ENCODE assay signal across 24 cellular contexts in genomic region chr5:80227979-80228596, GRCh38. TPM values are rescaled to one million over a fixed set of nuclear protein-coding genes. Genes with fewer than 3 reads are reported as not detected.
DNase-seq lines count a peak whose midpoint lies in the region; ATAC-seq, FAIRE-seq and TF ChIP-seq lines count a peak whose summit lies in the region.
"Had no signal": no experiment of that assay in that cellular context is flagged by ENCODE, and none has a peak within 500 bp of the region (broad histone marks: within the 10 kb centered on the region; RNA-seq: fewer than 3 reads in every experiment).

No MANE protein-coding gene starts in this region.

- no peak overlapping the region for H2BK20ac ChIP-seq in H9 (ENCODE audit: low read depth, low read length, poor library complexity, severe bottlenecking)

- no peak overlapping the region for H3T11ph ChIP-seq in H9 (ENCODE audit: low read length)

- H3K27me3 ChIP-seq in H9 (ENCODE audit: insufficient read depth, low read length) (no peaks in the 10 kb centered on the region), astrocyte (ENCODE audit: insufficient read depth, low read length) (no peaks in the 10 kb centered on the region)
- H3K27me3 ChIP-seq: hepatocyte had no signal

- H2BK5ac ChIP-seq in H9 (ENCODE audit: insufficient read length, low read length) = no peak overlapping the region

- no peak overlapping the region for H3K23ac ChIP-seq in H9 (ENCODE audit: insufficient read length, low read depth, low read length)

- FAIRE-seq in astrocyte (lab: Jason Lieb, UNC) = no peak
- FAIRE-seq: colon, TTC549 had no signal

- H4K91ac ChIP-seq in H9 (ENCODE audit: insufficient read length, low read depth, low read length) = no peak overlapping the region

- peak overlapping the region; percentile 4 for H2BK12ac ChIP-seq in H9 (ENCODE audit: insufficient read length, low read depth, low read length)

- H3K27ac Mint-ChIP-seq in activated naive CD4-positive, alpha-beta T cell treated with anti-CD3 and anti-CD28 coated beads, Interleukin-2, amount 50 U/mL, for 24 hours = peak overlapping the region; percentile 90
- H3K27ac Mint-ChIP-seq in activated naive CD4-positive, alpha-beta T cell treated with anti-CD3 and anti-CD28 coated beads, Interleukin-2, amount 50 U/mL, for 72 hours = peak overlapping the region in 1 of 2 donors; percentile 55
- H3K27ac Mint-ChIP-seq in H9 (peak overlapping the region in 1 of 3 experiments; percentile 76; a peak in 2 of 7 replicates), astrocyte (ENCODE audit: unreplicated experiment) (no peak overlapping the region)
- H3K27ac Mint-ChIP-seq in naive thymus-derived CD8-positive, alpha-beta T cell = peak overlapping the region; percentile 56 to 93 (median 86)
- H3K27ac Mint-ChIP-seq: nephron; T-helper 1 cell treated with Interleukin-12 subunit alpha and Interleukin-12 subunit beta and Interleukin-4 antibody, amounts not matched to agents 30 μg/mL and 1 μg/mL, for 36 hours; type B pancreatic cell had no signal

- H3K27ac ChIP-seq in H9 (ENCODE audit: insufficient read length, low read depth, low read length) (no peak overlapping the region), astrocyte (ENCODE audit: low read depth, low read length) (no peak overlapping the region)
- H3K27ac ChIP-seq: hepatocyte, RWPE1 had no signal

- no peak overlapping the region for H2AK5ac ChIP-seq in H9 (ENCODE audit: insufficient read length, low read length)

- DNase-seq in activated naive CD4-positive, alpha-beta T cell treated with anti-CD3 and anti-CD28 coated beads, Interleukin-2, amount 50 U/mL, for 72 hours (ENCODE audit: low spot score in 2 of 2) = no peak
- DNase-seq in H9 (no peak), astrocyte (ENCODE audit: low read depth) (no peak), NCI-H1436 (lab: John Stamatoyannopoulos, UW) (no peak), KG1 (lab: John Stamatoyannopoulos, UW) (no peak), Ammon's horn (ENCODE audit: low spot score) (no peak)
- DNase-seq in naive thymus-derived CD8-positive, alpha-beta T cell = no peak
- DNase-seq: ACHN; activated CD4-positive, CD25-positive, alpha-beta regulatory T cell treated with anti-CD3 and anti-CD28 coated beads, Interleukin-2, amount 50 U/mL, for 72 hours; activated T-cell treated with anti-CD3 and anti-CD28 coated beads, Interleukin-2, amount 50 U/mL, for 4 hours; effector CD4-positive, alpha-beta T cell; NCI-H446; OCI-M1; stimulated activated CD4-positive, alpha-beta T cell treated with anti-CD3 and anti-CD28 coated beads, Interleukin-4, amount 100 ng/mL, for 24 hours had no signal

- H3K4me1 Mint-ChIP-seq in activated naive CD4-positive, alpha-beta T cell treated with anti-CD3 and anti-CD28 coated beads, Interleukin-2, amount 50 U/mL, for 24 hours = peaks cover 71% of the 10 kb centered on the region
- peaks cover 16 to 20% of the 10 kb centered on the region in 2 experiments for H3K4me1 Mint-ChIP-seq in H9
- no peaks in the 10 kb centered on the region for H3K4me1 Mint-ChIP-seq in astrocyte (ENCODE audit: low read depth, unreplicated experiment)
- peaks cover 35 to 82% (median 76%) of the 10 kb centered on the region in 4 donors for H3K4me1 Mint-ChIP-seq in naive thymus-derived CD8-positive, alpha-beta T cell

- H3K79me2 ChIP-seq in H9 (ENCODE audit: insufficient read depth, low read length) = peaks cover 36% of the 10 kb centered on the region
- H3K79me2 ChIP-seq in astrocyte (ENCODE audit: insufficient read depth, low read length) = peaks cover 49% of the 10 kb centered on the region

- peaks cover 6% of the 10 kb centered on the region; the same call in 1 of the 2 replicates for H3K4me1 ChIP-seq in H9 (ENCODE audit: insufficient read depth, low read length)
- H3K4me1 ChIP-seq in astrocyte (ENCODE audit: insufficient read depth, low read length) = peaks cover 17% of the 10 kb centered on the region

- no peak overlapping the region for H3K4ac ChIP-seq in H9 (ENCODE audit: low read depth, low read length)

- no peak overlapping the region for H4K5ac ChIP-seq in H9 (ENCODE audit: insufficient read length, low read depth, low read length)

- H4K8ac ChIP-seq in H9 (replicated peaks; ENCODE audit: insufficient read length, low read depth, low read length) = no peak overlapping the region

- H3K4me3 Mint-ChIP-seq in activated naive CD4-positive, alpha-beta T cell treated with anti-CD3 and anti-CD28 coated beads, Interleukin-2, amount 50 U/mL, for 24 hours = no peak overlapping the region
- H3K4me3 Mint-ChIP-seq in H9 = no peak overlapping the region; a peak in 1 of 5 replicates
- H3K4me3 Mint-ChIP-seq in astrocyte (ENCODE audit: unreplicated experiment) = peak overlapping the region; percentile 23
- peak overlapping the region in 9 of 10 donors; percentile 47 to 78 (median 70) for H3K4me3 Mint-ChIP-seq in naive thymus-derived CD8-positive, alpha-beta T cell
- H3K4me3 Mint-ChIP-seq: activated T-cell treated with anti-CD3 and anti-CD28 coated beads, Interleukin-2, amount 50 U/mL, for 4 hours; nephron; T-helper 1 cell treated with Interleukin-12 subunit alpha and Interleukin-12 subunit beta and Interleukin-4 antibody, amounts not matched to agents 30 μg/mL and 1 μg/mL, for 36 hours; type B pancreatic cell had no signal

- H3K4me2 ChIP-seq in H9 (ENCODE audit: insufficient read depth, insufficient read length, low read length) (no peak overlapping the region), astrocyte (ENCODE audit: low read length) (no peak overlapping the region)

- no peaks in the 10 kb centered on the region for H3K27me3 Mint-ChIP-seq in activated naive CD4-positive, alpha-beta T cell treated with anti-CD3 and anti-CD28 coated beads, Interleukin-2, amount 50 U/mL, for 24 hours
- H3K27me3 Mint-ChIP-seq in H9 (ENCODE audit: low read depth) (no peaks in the 10 kb centered on the region), astrocyte (ENCODE audit: low read depth, unreplicated experiment) (no peaks in the 10 kb centered on the region)
- H3K27me3 Mint-ChIP-seq in naive thymus-derived CD8-positive, alpha-beta T cell = no peaks in the 10 kb centered on the region
- H3K27me3 Mint-ChIP-seq: type B pancreatic cell had no signal

- H3K9ac ChIP-seq in H9 (ENCODE audit: extremely low read depth, insufficient read length, low read length) (no peak overlapping the region), astrocyte (ENCODE audit: low read length) (no peak overlapping the region)

- POLR2A ChIA-PET in naive thymus-derived CD8-positive, alpha-beta T cell (lab: Charles Lee) = interaction anchor here (1.4 to 2.4 kb wide), 5 partner anchors 11 to 27 kb away, joined by 5 to 20 read pairs (median 6); partner anchors contain the start of gene SERINC5

- H2BK120ac ChIP-seq in H9 (ENCODE audit: low read depth, low read length, poor library complexity, severe bottlenecking) = no peak overlapping the region

- H3K56ac ChIP-seq in H9 (ENCODE audit: insufficient read length, low read depth, low read length) = no peak overlapping the region

- ATAC-seq in activated naive CD4-positive, alpha-beta T cell treated with anti-CD3 and anti-CD28 coated beads, Interleukin-2, amount 50 U/mL, for 72 hours = no peak
- ATAC-seq in naive thymus-derived CD8-positive, alpha-beta T cell = no peak
- ATAC-seq: activated T-cell treated with anti-CD3 and anti-CD28 coated beads, Interleukin-2, amount 50 U/mL, for 4 hours had no signal

- H3K79me1 ChIP-seq in H9 (ENCODE audit: insufficient read depth, low read depth, low read length, poor library complexity, severe bottlenecking) = peaks cover 14% of the 10 kb centered on the region

- H3K36me3 ChIP-seq in astrocyte (ENCODE audit: insufficient read depth, low read length) = no peaks in the 10 kb centered on the region

- TF ChIP-seq CTCF in H9 (conservative IDR thresholded peaks at IDR 0.05) = no peak
- no peak for TF ChIP-seq CTCF in astrocyte (IDR thresholded peaks at IDR 0.05; ENCODE audit: insufficient read depth, low read depth, low read length)

- no peak overlapping the region for H3K14ac ChIP-seq in H9 (ENCODE audit: insufficient read depth, low read length)

- H4K20me1 ChIP-seq in H9 (ENCODE audit: control insufficient read depth, insufficient read depth, insufficient read length) = no peaks in the 10 kb centered on the region
- H4K20me1 ChIP-seq in astrocyte (ENCODE audit: insufficient read depth, low read length) = peaks cover 7% of the 10 kb centered on the region

- H2AFZ ChIP-seq in H9 (ENCODE audit: low read length) (no peak overlapping the region), astrocyte (ENCODE audit: low read depth, low read length) (no peak overlapping the region)
- H2AFZ ChIP-seq: hepatocyte had no signal

- WGBS in H9 (ENCODE audit: extremely low coverage, insufficient read length, low lambda C conversion rate) = no CpG with 5 or more reads among the region's 4 CpGs

- no peak overlapping the region for H3K4me3 ChIP-seq in astrocyte (ENCODE audit: insufficient read depth, low read depth, low read length)
- H3K4me3 ChIP-seq: hepatocyte, lung, mucosa of descending colon had no signal

- no peaks in the 10 kb centered on the region for H3K23me2 ChIP-seq in H9 (ENCODE audit: insufficient read length, low read depth, low read length, poor library complexity, severe bottlenecking)

- no peak overlapping the region for H3K18ac ChIP-seq in H9 (ENCODE audit: insufficient read length, low read depth, low read length)

- H2BK15ac ChIP-seq in H9 (ENCODE audit: low read depth, low read length) = no peak overlapping the region

- H3K9me3 ChIP-seq in H9 (ENCODE audit: control insufficient read depth, low read depth, low read length) = no peaks in the 10 kb centered on the region
- H3K9me3 ChIP-seq in astrocyte (ENCODE audit: insufficient read depth, low read depth, low read length) = no peaks in the 10 kb centered on the region
- H3K9me3 ChIP-seq: mucosa of descending colon had no signal

- no peaks in the 10 kb centered on the region for H3K9me3 Mint-ChIP-seq in activated naive CD4-positive, alpha-beta T cell treated with anti-CD3 and anti-CD28 coated beads, Interleukin-2, amount 50 U/mL, for 24 hours
- H3K9me3 Mint-ChIP-seq in activated naive CD4-positive, alpha-beta T cell treated with anti-CD3 and anti-CD28 coated beads, Interleukin-2, amount 50 U/mL, for 72 hours = no peaks in the 10 kb centered on the region
- H3K9me3 Mint-ChIP-seq in H9 = no peaks in the 10 kb centered on the region
- no peaks in the 10 kb centered on the region for H3K9me3 Mint-ChIP-seq in astrocyte (ENCODE audit: unreplicated experiment)
- H3K9me3 Mint-ChIP-seq in naive thymus-derived CD8-positive, alpha-beta T cell = no peaks in the 10 kb centered on the region
- H3K9me3 Mint-ChIP-seq: activated T-cell treated with anti-CD3 and anti-CD28 coated beads, Interleukin-2, amount 50 U/mL, for 4 hours; nephron; T-helper 1 cell treated with Interleukin-12 subunit alpha and Interleukin-12 subunit beta and Interleukin-4 antibody, amounts not matched to agents 30 μg/mL and 1 μg/mL, for 36 hours; type B pancreatic cell had no signal

- H3K36me3 Mint-ChIP-seq in activated naive CD4-positive, alpha-beta T cell treated with anti-CD3 and anti-CD28 coated beads, Interleukin-2, amount 50 U/mL, for 24 hours = peaks cover 9% of the 10 kb centered on the region
- H3K36me3 Mint-ChIP-seq in activated naive CD4-positive, alpha-beta T cell treated with anti-CD3 and anti-CD28 coated beads, Interleukin-2, amount 50 U/mL, for 72 hours = no peaks in the 10 kb centered on the region
- H3K36me3 Mint-ChIP-seq in H9 (ENCODE audit: insufficient read depth in 1 of 3, low read depth in 3 of 3) = peaks cover 0 to 2% (median 0%) of the 10 kb centered on the region in 3 experiments; a peak in 1 of 7 replicates
- H3K36me3 Mint-ChIP-seq in astrocyte (ENCODE audit: low read depth, unreplicated experiment) = no peaks in the 10 kb centered on the region
- H3K36me3 Mint-ChIP-seq in naive thymus-derived CD8-positive, alpha-beta T cell = peaks cover 0 to 49% (median 2%) of the 10 kb centered on the region in 3 donors

RNA-seq across cellular contexts. Expression of gene SERINC5, which starts 27.8 kb away (rescaled TPM):
- total RNA-seq in activated naive CD4-positive, alpha-beta T cell treated with anti-CD3 and anti-CD28 coated beads, Interleukin-2, amount 50 U/mL, for 72 hours = 10 to 100 TPM; 34.4 to 50.4 TPM
- total RNA-seq in H9 (2021) = 52.3 and 54.7 TPM in 2 replicates
- 57.3 and 60.3 TPM in 2 replicates for total RNA-seq in astrocyte
- total RNA-seq in naive thymus-derived CD8-positive, alpha-beta T cell = 100 to 1,000 TPM; 182 to 186 TPM
- polyA plus RNA-seq in naive thymus-derived CD8-positive, alpha-beta T cell = 10 to 100 TPM; 21.8 to 30.6 (median 24.1) TPM

Comparison
In these comparisons a context has a peak if more than half of its experiments do, and no peak if none do; other contexts are left out.
1. H3K4me3 Mint-ChIP-seq: peak in astrocyte (single experiment) and naive thymus-derived CD8-positive, alpha-beta T cell (9 of 10); none in activated naive CD4-positive, alpha-beta T cell treated with anti-CD3 and anti-CD28 coated beads, Interleukin-2, amount 50 U/mL, for 24 hours (single experiment) and H9 (0 of 2).